16 cellular contexts compared by ENCODE assay signal in the genomic region with DNA sequence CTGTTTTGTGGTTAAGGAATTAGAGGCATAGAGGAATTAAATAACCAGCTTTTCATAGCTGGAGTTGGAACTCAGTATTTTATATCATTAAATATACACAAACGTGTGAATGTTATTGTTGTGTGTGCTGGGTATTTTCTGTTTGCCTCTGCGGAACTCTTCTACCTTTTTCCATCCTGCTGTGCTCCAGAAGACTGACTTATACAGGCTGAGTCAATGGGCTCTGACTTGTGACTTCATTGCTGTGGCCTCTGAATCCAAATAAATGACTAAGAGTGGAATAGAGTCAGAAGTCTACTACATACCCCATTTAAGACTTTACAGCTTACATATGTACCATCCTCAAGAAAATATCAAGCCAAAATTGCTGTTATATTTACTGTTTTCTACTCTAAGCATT. TPM values are rescaled to one million over a fixed set of nuclear protein-coding genes. Genes with fewer than 3 reads are reported as not detected.
DNase-seq lines count a peak whose midpoint lies in the region; ATAC-seq and TF ChIP-seq lines count a peak whose summit lies in the region.
"Had no signal": no experiment of that assay in that cellular context is flagged by ENCODE, and none has a peak within 500 bp of the region (broad histone marks: within the 10 kb centered on the region; RNA-seq: fewer than 3 reads in every experiment).

No MANE protein-coding gene starts in this region.

- no peaks in the 10 kb centered on the region for H3K9me3 Mint-ChIP-seq in activated naive CD4-positive, alpha-beta T cell treated with anti-CD3 and anti-CD28 coated beads, Interleukin-2, amount 50 U/mL, for 72 hours
- no peaks in the 10 kb centered on the region for H3K9me3 Mint-ChIP-seq in activated CD4-positive, alpha-beta memory T cell treated with anti-CD3 and anti-CD28 coated beads, Interleukin-2, amount 10 ng/mL, durations not matched to agents 7 days and 5 days
- H3K9me3 Mint-ChIP-seq: IgD-negative memory B cell; T-helper 2 cell treated with Interferon-gamma antibody and Interleukin-4, amounts not matched to agents 5 μg/mL and 100 μg/mL, for 36 hours had no signal

- no peaks in the 10 kb centered on the region for H3K27me3 Mint-ChIP-seq in activated CD4-positive, alpha-beta memory T cell treated with anti-CD3 and anti-CD28 coated beads, Interleukin-2, amount 10 ng/mL, durations not matched to agents 7 days and 5 days
- H3K27me3 Mint-ChIP-seq: B cell, IgD-negative memory B cell had no signal

- H3K4me3 ChIP-seq in fibroblast of mammary gland (ENCODE audit: control insufficient read depth, low read depth, low read length): no peak overlapping the region
- no peak overlapping the region for H3K4me3 ChIP-seq in smooth muscle cell
- H3K4me3 ChIP-seq: coronary artery, prostate gland had no signal

- H3K36me3 ChIP-seq in smooth muscle cell (ENCODE audit: low read depth): no peaks in the 10 kb centered on the region
- H3K36me3 ChIP-seq: prostate gland had no signal

- peaks cover 23% of the 10 kb centered on the region for H3K4me1 ChIP-seq in smooth muscle cell (ENCODE audit: low read depth)

- POLR2A ChIA-PET in activated CD4-positive, alpha-beta memory T cell treated with anti-CD3 and anti-CD28 coated beads, Interleukin-2, amount 10 ng/mL, durations not matched to agents 7 days and 5 days (lab: Charles Lee): no interaction called here

- H3K9ac ChIP-seq in smooth muscle cell (ENCODE audit: low read depth): peak overlapping the region; percentile 5

- no peak overlapping the region for H3K27ac Mint-ChIP-seq in activated naive CD4-positive, alpha-beta T cell treated with anti-CD3 and anti-CD28 coated beads, Interleukin-2, amount 50 U/mL, for 72 hours
- H3K27ac Mint-ChIP-seq in activated CD4-positive, alpha-beta memory T cell treated with anti-CD3 and anti-CD28 coated beads, Interleukin-2, amount 10 ng/mL, durations not matched to agents 7 days and 5 days: no peak overlapping the region
- H3K27ac Mint-ChIP-seq: B cell; IgD-negative memory B cell; T-helper 2 cell treated with Interferon-gamma antibody and Interleukin-4, amounts not matched to agents 5 μg/mL and 100 μg/mL, for 36 hours had no signal

- no peak overlapping the region for H2AFZ ChIP-seq in smooth muscle cell (ENCODE audit: low read depth)

- no peaks in the 10 kb centered on the region for H3K27me3 ChIP-seq in smooth muscle cell (ENCODE audit: low read depth)

- ATAC-seq in activated naive CD4-positive, alpha-beta T cell treated with anti-CD3 and anti-CD28 coated beads, Interleukin-2, amount 50 U/mL, for 72 hours: peak; percentile 72 to 74
- ATAC-seq in SK-N-SH treated with all-trans-retinoic acid at 6 μM for 48 hours: peak; percentile 66; the same call in 2 of the 3 replicates

- peaks cover 0 to 12% of the 10 kb centered on the region in 2 donors for H3K36me3 Mint-ChIP-seq in activated naive CD4-positive, alpha-beta T cell treated with anti-CD3 and anti-CD28 coated beads, Interleukin-2, amount 50 U/mL, for 72 hours
- peaks cover 10% of the 10 kb centered on the region for H3K36me3 Mint-ChIP-seq in activated CD4-positive, alpha-beta memory T cell treated with anti-CD3 and anti-CD28 coated beads, Interleukin-2, amount 10 ng/mL, durations not matched to agents 7 days and 5 days (ENCODE audit: low read depth)
- H3K36me3 Mint-ChIP-seq: IgD-negative memory B cell had no signal

- H3K4me2 ChIP-seq in smooth muscle cell: peak overlapping the region; percentile 44

- CTCF ChIA-PET in activated CD4-positive, alpha-beta memory T cell treated with anti-CD3 and anti-CD28 coated beads, Interleukin-2, amount 10 ng/mL, durations not matched to agents 7 days and 5 days (lab: Charles Lee): interaction anchor here (3.5 kb wide), 1 partner anchor 18 kb away, joined by 11 read pairs; a partner anchor contains a TSS

- peaks cover 16% of the 10 kb centered on the region for H3K4me1 Mint-ChIP-seq in activated CD4-positive, alpha-beta memory T cell treated with anti-CD3 and anti-CD28 coated beads, Interleukin-2, amount 10 ng/mL, durations not matched to agents 7 days and 5 days

- no peak for DNase-seq in activated naive CD4-positive, alpha-beta T cell treated with anti-CD3 and anti-CD28 coated beads, Interleukin-2, amount 50 U/mL, for 72 hours (ENCODE audit: low spot score in 2 of 2)
- no peak for DNase-seq in activated naive CD4-positive, alpha-beta T cell treated with Interleukin-2 at 50 U/mL for 16 hours
- DNase-seq in fibroblast of mammary gland (ENCODE audit: low read depth) (peak; percentile 84), smooth muscle cell (lab: John Stamatoyannopoulos, UW; ENCODE audit: unreplicated experiment) (no peak), NCI-H2029 treated with DMSO at 0.1 percent for 48 hours (lab: John Stamatoyannopoulos, UW) (no peak), NAMALWA (ENCODE audit: low spot score) (no peak)
- no peak for DNase-seq in activated CD4-positive, alpha-beta memory T cell treated with anti-CD3 and anti-CD28 coated beads, Interleukin-2, amount 10 ng/mL, durations not matched to agents 7 days and 5 days
- DNase-seq: GOT3, head of caudate nucleus, NCI-H187 treated with DMSO at 0.1 percent for 48 hours had no signal

- peaks cover 100% of the 10 kb centered on the region for H4K20me1 ChIP-seq in smooth muscle cell (ENCODE audit: low read depth)

- H3K79me2 ChIP-seq in smooth muscle cell (ENCODE audit: low read depth): peaks cover 100% of the 10 kb centered on the region

- no peak for TF ChIP-seq CTCF in fibroblast of mammary gland (conservative IDR thresholded peaks at IDR 0.05; ENCODE audit: control insufficient read depth, insufficient read depth, low read depth, low read length)
- no peak for TF ChIP-seq CTCF in smooth muscle cell (IDR thresholded peaks at IDR 0.05; ENCODE audit: borderline replicate concordance, insufficient read depth, poor library complexity, severe bottlenecking)

- H3K4me3 Mint-ChIP-seq in activated CD4-positive, alpha-beta memory T cell treated with anti-CD3 and anti-CD28 coated beads, Interleukin-2, amount 10 ng/mL, durations not matched to agents 7 days and 5 days: no peak overlapping the region
- H3K4me3 Mint-ChIP-seq: B cell; IgD-negative memory B cell; T-helper 2 cell treated with Interferon-gamma antibody and Interleukin-4, amounts not matched to agents 5 μg/mL and 100 μg/mL, for 36 hours had no signal

- H3K9me3 ChIP-seq in smooth muscle cell (replicated peaks; ENCODE audit: low read depth): no peaks in the 10 kb centered on the region
- H3K9me3 ChIP-seq: prostate gland had no signal

- 30% methylated on average over 2 of the region's 2 CpGs for WGBS in smooth muscle cell (ENCODE audit: low lambda C conversion rate)

- peaks cover 8% of the 10 kb centered on the region for H3F3A ChIP-seq in smooth muscle cell (ENCODE audit: low read depth)

- peak overlapping the region; percentile 74 for H3K27ac ChIP-seq in smooth muscle cell (ENCODE audit: low read depth)
- H3K27ac ChIP-seq: coronary artery, prostate gland had no signal

TF ChIP-seq in SK-N-SH treated with all-trans-retinoic acid at 6 μM for 48 hours, 23 proteins besides CTCF, POLR2A, EP300 and RAD21:
- no peak for TF ChIP-seq TOX (CRISPR knock-in tag; IDR thresholded peaks at IDR 0.05; ENCODE audit: borderline replicate concordance)

RNA-seq across cellular contexts. Expression of a gene that starts 17.6 kb away (rescaled TPM):
- total RNA-seq in activated naive CD4-positive, alpha-beta T cell treated with anti-CD3 and anti-CD28 coated beads, Interleukin-2, amount 50 U/mL, for 72 hours: 100 to 1,000 TPM; 142 to 185 TPM
- 54.3 and 70.5 TPM in 2 replicates for total RNA-seq in smooth muscle cell
- 78.1 and 96.3 TPM in 2 replicates for polyA plus RNA-seq in smooth muscle cell
- total RNA-seq in activated CD4-positive, alpha-beta memory T cell treated with anti-CD3 and anti-CD28 coated beads, Interleukin-2, amount 10 ng/mL, durations not matched to agents 7 days and 5 days: 100 to 1,000 TPM; 133 to 138 TPM
